Comparison of ENCODE assay signal across 15 cellular contexts in the genomic region with DNA sequence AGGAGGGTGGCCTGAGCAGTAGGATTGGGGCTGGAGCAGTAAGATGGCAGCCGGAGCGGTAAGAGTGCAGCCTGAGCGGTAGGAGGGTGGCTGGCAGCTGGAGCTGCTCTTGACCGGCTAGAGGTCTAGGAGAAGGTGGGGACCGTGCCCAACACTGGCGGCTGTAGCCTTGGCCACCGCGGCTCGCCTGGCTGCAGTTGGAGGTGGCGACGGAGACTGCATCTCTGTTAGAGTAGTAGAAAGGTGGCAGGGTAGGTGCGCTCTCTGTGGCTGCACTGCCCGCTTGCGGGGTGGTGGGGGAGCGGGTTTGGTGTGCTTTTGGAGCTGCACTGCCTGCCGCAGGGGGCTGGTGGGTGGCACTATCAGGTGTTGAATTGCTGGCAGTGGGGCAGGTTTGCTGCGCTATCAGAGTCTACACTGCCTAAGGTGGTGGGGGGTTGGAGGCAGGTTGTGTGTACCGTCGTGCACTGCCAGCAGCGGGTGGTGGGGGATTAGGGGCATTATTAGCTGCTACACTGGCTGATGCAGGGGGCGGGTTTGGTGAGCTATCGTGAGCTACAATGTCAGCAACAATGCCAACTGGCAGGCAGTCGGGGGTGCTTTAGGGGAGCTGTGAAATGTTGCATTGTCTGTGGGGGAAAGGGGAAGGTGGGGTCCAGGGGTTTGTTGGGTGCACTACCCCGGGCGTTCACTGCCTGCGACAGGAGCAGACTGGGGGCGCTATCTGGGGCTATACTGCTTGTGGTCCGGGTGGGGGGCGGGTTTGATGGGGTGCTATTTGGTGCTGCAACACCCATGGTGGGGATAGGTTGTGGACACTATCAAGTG.
DNase-seq lines count a peak whose midpoint lies in the region; ATAC-seq and TF ChIP-seq lines count a peak whose summit lies in the region.
"Had no signal": no experiment of that assay in that cellular context is flagged by ENCODE, and none has a peak within 500 bp of the region (broad histone marks: within the 10 kb centered on the region; RNA-seq: fewer than 3 reads in every experiment).

No MANE protein-coding gene starts in this region.

- no peaks in the 10 kb centered on the region for H3K79me1 ChIP-seq in mesenchymal stem cell (replicated peaks; ENCODE audit: low read length, poor library complexity, severe bottlenecking)

- no peak overlapping the region for H3K27ac Mint-ChIP-seq in activated CD8-positive, alpha-beta memory T cell treated with anti-CD3 and anti-CD28 coated beads, Interleukin-2, amount 10 ng/mL, durations not matched to agents 7 days and 5 days

- peak overlapping the region; percentile 33 for H2BK5ac ChIP-seq in mesenchymal stem cell (ENCODE audit: low read depth, low read length, poor library complexity, severe bottlenecking)

- no peak overlapping the region for H3K18ac ChIP-seq in mesenchymal stem cell (ENCODE audit: low read depth in 1 of 2, low read length in 2 of 2)

- TF ChIP-seq POLR2A in esophagus muscularis mucosa (IDR thresholded peaks at IDR 0.05; ENCODE audit: low read depth) = no peak

- no peaks in the 10 kb centered on the region for H3K27me3 Mint-ChIP-seq in activated CD8-positive, alpha-beta memory T cell treated with anti-CD3 and anti-CD28 coated beads, Interleukin-2, amount 10 ng/mL, durations not matched to agents 7 days and 5 days

- no peak overlapping the region for H3K9ac ChIP-seq in mesenchymal stem cell (ENCODE audit: low read length)

- H3K27ac ChIP-seq in esophagus muscularis mucosa (replicated peaks in 1 of 4) = no peak overlapping the region
- no peak overlapping the region for H3K27ac ChIP-seq in mesenchymal stem cell (ENCODE audit: low read length, poor library complexity, severe bottlenecking)
- H3K27ac ChIP-seq: A549, ascending aorta, gastrocnemius medialis, neutrophil, transverse colon had no signal

- no peak overlapping the region for H2BK12ac ChIP-seq in mesenchymal stem cell (ENCODE audit: low read length in 2 of 2)

- H3K9me3 Mint-ChIP-seq in activated CD8-positive, alpha-beta memory T cell treated with anti-CD3 and anti-CD28 coated beads, Interleukin-2, amount 10 ng/mL, durations not matched to agents 7 days and 5 days (ENCODE audit: low read depth) = peaks cover 26% of the 10 kb centered on the region

- H3K4me3 ChIP-seq in esophagus muscularis mucosa (no peak overlapping the region), mesenchymal stem cell (ENCODE audit: insufficient read depth in 1 of 2, low read depth in 1 of 2, low read length in 2 of 2) (peak overlapping the region in 1 of 2 experiments; percentile 1)
- H3K4me3 ChIP-seq: A549, ascending aorta, gastrocnemius medialis, transverse colon had no signal

- H3K9me3 ChIP-seq in esophagus muscularis mucosa (peaks cover 0 to 35% (median 8%) of the 10 kb centered on the region in 4 donors), mesenchymal stem cell (ENCODE audit: control insufficient read depth, low read length) (peaks cover 26% of the 10 kb centered on the region)
- H3K9me3 ChIP-seq: gastrocnemius medialis had no signal

- H3K4me1 ChIP-seq in esophagus muscularis mucosa (no peaks in the 10 kb centered on the region), mesenchymal stem cell (ENCODE audit: control insufficient read depth, insufficient read depth, low read depth, low read length) (no peaks in the 10 kb centered on the region)
- H3K4me1 ChIP-seq: A549, ascending aorta, gastrocnemius medialis, transverse colon had no signal

- H3K4me2 ChIP-seq in mesenchymal stem cell (ENCODE audit: low read length, poor library complexity, severe bottlenecking) = no peak overlapping the region
- H3K4me2 ChIP-seq: A549 had no signal

- H3K23ac ChIP-seq in mesenchymal stem cell (ENCODE audit: low read length in 2 of 2) = no peak overlapping the region

- H2BK120ac ChIP-seq in mesenchymal stem cell (ENCODE audit: low read depth, low read length) = no peak overlapping the region

- H2BK15ac ChIP-seq in mesenchymal stem cell (ENCODE audit: low read depth, poor library complexity, severe bottlenecking) = no peak overlapping the region

- H3K36me3 ChIP-seq in esophagus muscularis mucosa (no peaks in the 10 kb centered on the region), mesenchymal stem cell (ENCODE audit: control insufficient read depth in 1 of 2, insufficient read depth in 2 of 2, low read depth in 1 of 2, low read length in 2 of 2) (peaks cover 0 to 5% of the 10 kb centered on the region in 2 experiments)
- H3K36me3 ChIP-seq: ascending aorta, gastrocnemius medialis, neutrophil, transverse colon had no signal

- no peak overlapping the region for H4K8ac ChIP-seq in mesenchymal stem cell (ENCODE audit: low read length)

- H3K4ac ChIP-seq in mesenchymal stem cell (ENCODE audit: low read depth in 1 of 2, low read length in 2 of 2) = no peak overlapping the region

- no peak for TF ChIP-seq CTCF in esophagus muscularis mucosa (IDR thresholded peaks at IDR 0.05)

- peaks cover 2% of the 10 kb centered on the region for H3K36me3 Mint-ChIP-seq in activated CD8-positive, alpha-beta memory T cell treated with anti-CD3 and anti-CD28 coated beads, Interleukin-2, amount 10 ng/mL, durations not matched to agents 7 days and 5 days

- whole genome bisulfite sequencing in esophagus muscularis mucosa = 73% methylated on average over 29 of the region's 29 CpGs
- 82% methylated on average over 29 of the region's 29 CpGs for whole genome bisulfite sequencing in mesenchymal stem cell

- no peak for TF ChIP-seq EP300 in esophagus muscularis mucosa (IDR thresholded peaks at IDR 0.05)

- CTCF ChIA-PET in activated CD8-positive, alpha-beta memory T cell treated with anti-CD3 and anti-CD28 coated beads, Interleukin-2, amount 10 ng/mL, durations not matched to agents 7 days and 5 days (lab: Charles Lee) = no interaction called here

- H3K27me3 ChIP-seq in esophagus muscularis mucosa = peaks cover 0 to 27% (median 0%) of the 10 kb centered on the region in 4 donors
- H3K27me3 ChIP-seq in mesenchymal stem cell (ENCODE audit: control insufficient read depth in 1 of 2, insufficient read depth in 1 of 2, low read length in 2 of 2) = no peaks in the 10 kb centered on the region
- H3K27me3 ChIP-seq: ascending aorta, gastrocnemius medialis, neutrophil, transverse colon had no signal

- H2AK5ac ChIP-seq in mesenchymal stem cell (ENCODE audit: low read length, severe bottlenecking) = no peak overlapping the region

- no peak for ATAC-seq in activated CD8-positive, alpha-beta memory T cell treated with anti-CD3 and anti-CD28 coated beads, Interleukin-2, amount 10 ng/mL, durations not matched to agents 7 days and 5 days
- no peak for ATAC-seq in GM21786 (IDR thresholded peaks at IDR 0.05; ENCODE audit: unreplicated experiment)
- ATAC-seq in GM21723 (IDR thresholded peaks at IDR 0.05; ENCODE audit: unreplicated experiment) = no peak
- ATAC-seq: gastrocnemius medialis, left colon had no signal

- H3K4me1 Mint-ChIP-seq in activated CD8-positive, alpha-beta memory T cell treated with anti-CD3 and anti-CD28 coated beads, Interleukin-2, amount 10 ng/mL, durations not matched to agents 7 days and 5 days = no peaks in the 10 kb centered on the region

- no peak overlapping the region for H4K91ac ChIP-seq in mesenchymal stem cell (ENCODE audit: low read length)

- no peak overlapping the region for H3K4me3 Mint-ChIP-seq in activated CD8-positive, alpha-beta memory T cell treated with anti-CD3 and anti-CD28 coated beads, Interleukin-2, amount 10 ng/mL, durations not matched to agents 7 days and 5 days

- intact Hi-C loops in esophagus muscularis mucosa (cut with DNase I) = no loop called here

- H3K14ac ChIP-seq in mesenchymal stem cell (ENCODE audit: low read length in 2 of 2) = no peak overlapping the region

- peak; percentile 59 for DNase-seq in activated CD8-positive, alpha-beta memory T cell treated with anti-CD3 and anti-CD28 coated beads for 24 hours
- DNase-seq in activated CD8-positive, alpha-beta memory T cell treated with anti-CD3 and anti-CD28 coated beads, Interleukin-2, amount 10 ng/mL, durations not matched to agents 7 days and 5 days = no peak
- DNase-seq in esophagus muscularis mucosa (ENCODE audit: extremely low spot score) (peak; percentile 94), mesenchymal stem cell (no peak), ureter (ENCODE audit: low spot score) (peak; percentile 60), putamen (ENCODE audit: low spot score) (no peak)
- DNase-seq: DMS 273 treated with DMSO at 0.1 percent for 48 hours, left colon, transverse colon had no signal

- no peak overlapping the region for H2AFZ ChIP-seq in mesenchymal stem cell (ENCODE audit: low read depth, low read length)

Comparison
In these comparisons a context has a peak if more than half of its experiments do, and no peak if none do; other contexts are left out.
1. DNase-seq: peak in activated CD8-positive, alpha-beta memory T cell treated with anti-CD3 and anti-CD28 coated beads for 24 hours (single experiment), esophagus muscularis mucosa (single experiment) and ureter (single experiment); none in activated CD8-positive, alpha-beta memory T cell treated with anti-CD3 and anti-CD28 coated beads, Interleukin-2, amount 10 ng/mL, durations not matched to agents 7 days and 5 days (single experiment), mesenchymal stem cell (single experiment) and putamen (single experiment).